In genomic region chr12:18375583-18375982, GRCh38 we compare ENCODE assay signal across 23 cellular contexts.
"Had no signal": no experiment of that assay in that cellular context is flagged by ENCODE, and none has a peak within 500 bp of the region (broad histone marks: within the 10 kb centered on the region; RNA-seq: fewer than 3 reads in every experiment).

No MANE protein-coding gene starts in this region.

- H3K4me3 ChIP-seq: colonic mucosa, coronary artery, dorsolateral prefrontal cortex, esophagus muscularis mucosa, esophagus squamous epithelium, gastrocnemius medialis, gastroesophageal sphincter, heart left ventricle, heart right ventricle had no signal

- H3K9me3 ChIP-seq: colonic mucosa, esophagus muscularis mucosa, gastrocnemius medialis had no signal

- DNase-seq: colonic mucosa; cortex of kidney; dermis blood vessel endothelial cell; dorsolateral prefrontal cortex; effector CD4-positive, alpha-beta T cell; effector CD8-positive, alpha-beta T cell; effector memory CD4-positive, alpha-beta T cell; effector memory CD8-positive, alpha-beta T cell; endodermal cell; erythroblast; esophagus squamous epithelium; foreskin keratinocyte; foreskin melanocyte; gastrocnemius medialis; head of caudate nucleus; heart left ventricle; heart right ventricle had no signal

- H3K4me3 Mint-ChIP-seq: dendritic cell treated with granulocyte-macrophage colony-stimulating factor and Interleukin-4, amounts not matched to agents 40 ng/mL and 50 ng/mL, for 4 days; effector memory CD8-positive, alpha-beta T cell; endodermal cell had no signal

- H3K27me3 ChIP-seq: colonic mucosa, dorsolateral prefrontal cortex, esophagus muscularis mucosa, esophagus squamous epithelium, foreskin keratinocyte, gastrocnemius medialis, gastroesophageal sphincter, heart left ventricle, heart right ventricle had no signal

- H3K27ac Mint-ChIP-seq: dendritic cell treated with granulocyte-macrophage colony-stimulating factor and Interleukin-4, amounts not matched to agents 40 ng/mL and 50 ng/mL, for 4 days; effector memory CD8-positive, alpha-beta T cell; endodermal cell had no signal

- H3K36me3 ChIP-seq: colonic mucosa, esophagus muscularis mucosa, gastrocnemius medialis, gastroesophageal sphincter, heart left ventricle, heart right ventricle had no signal

- H3K4me1 ChIP-seq: colonic mucosa, esophagus muscularis mucosa, esophagus squamous epithelium, foreskin keratinocyte, gastrocnemius medialis, gastroesophageal sphincter, heart left ventricle, heart right ventricle had no signal

- ATAC-seq: effector memory CD8-positive, alpha-beta T cell; esophagus mucosa; foreskin keratinocyte; gastrocnemius medialis; gastroesophageal sphincter; heart left ventricle; heart right ventricle had no signal

- H3K27me3 Mint-ChIP-seq: dendritic cell treated with granulocyte-macrophage colony-stimulating factor and Interleukin-4, amounts not matched to agents 40 ng/mL and 50 ng/mL, for 4 days; effector memory CD8-positive, alpha-beta T cell had no signal

- H3K27ac ChIP-seq: colonic mucosa, coronary artery, dorsolateral prefrontal cortex, epithelial cell of prostate, esophagus muscularis mucosa, esophagus squamous epithelium, foreskin keratinocyte, gastrocnemius medialis, gastroesophageal sphincter, heart left ventricle, heart right ventricle had no signal

- H3K4me1 Mint-ChIP-seq: endodermal cell had no signal
